ENCODE assay signal across 9 cellular contexts in the genomic region with DNA sequence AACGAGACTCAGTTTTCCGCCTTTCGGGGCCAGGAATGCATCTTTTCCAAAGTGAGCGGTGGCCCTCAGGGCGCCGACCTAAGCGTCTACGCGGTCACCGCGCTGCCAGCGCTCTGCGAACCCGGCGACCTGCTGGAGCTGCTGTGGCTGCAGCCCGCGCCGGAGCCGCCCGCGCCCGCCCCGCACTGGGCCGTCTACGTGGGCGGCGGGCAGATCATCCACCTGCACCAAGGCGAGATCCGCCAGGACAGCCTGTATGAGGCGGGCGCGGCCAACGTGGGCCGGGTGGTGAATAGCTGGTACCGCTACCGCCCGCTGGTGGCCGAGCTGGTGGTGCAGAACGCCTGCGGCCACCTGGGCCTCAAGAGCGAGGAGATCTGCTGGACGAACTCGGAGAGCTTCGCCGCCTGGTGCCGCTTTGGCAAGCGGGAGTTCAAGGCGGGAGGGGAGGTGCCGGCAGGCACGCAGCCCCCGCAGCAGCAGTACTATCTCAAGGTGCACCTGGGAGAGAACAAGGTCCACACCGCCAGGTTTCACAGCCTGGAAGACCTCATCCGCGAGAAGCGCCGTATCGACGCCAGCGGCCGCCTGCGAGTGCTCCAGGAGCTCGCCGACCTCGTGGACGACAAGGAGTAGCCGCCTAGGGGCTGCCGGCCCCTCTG. TPM values are rescaled to one million over a fixed set of nuclear protein-coding genes. Genes with fewer than 3 reads are reported as not detected.
A peak's percentile ranks its signal among the peaks of the same experiment; 100 is the strongest.
DNase-seq lines count a peak whose midpoint lies in the region; ATAC-seq and TF ChIP-seq lines count a peak whose summit lies in the region.
"Had no signal": no experiment of that assay in that cellular context is flagged by ENCODE, and none has a peak within 500 bp of the region (broad histone marks: within the 10 kb centered on the region; RNA-seq: fewer than 3 reads in every experiment).

No MANE protein-coding gene starts in this region.

- intact Hi-C loops in activated CD8-positive, alpha-beta T cell treated with anti-CD3 and anti-CD28 coated beads for 36 hours (cut with micrococcal nuclease) = no loop called here

- peak; percentile 42 for DNase-seq in activated CD8-positive, alpha-beta T cell treated with anti-CD3 and anti-CD28 coated beads for 36 hours
- no peak for DNase-seq in activated CD8-positive, alpha-beta T cell treated with anti-CD3 and anti-CD28 coated beads, Interleukin-2, amount 10 ng/mL, durations not matched to agents 7 days and 5 days
- DNase-seq in KBM-7 (peak; percentile 75), SKM-1 treated with dmso at 0.1 percent for 144 hours (lab: John Stamatoyannopoulos, UW; ENCODE audit: unreplicated experiment) (peak; percentile 66), foreskin fibroblast (peak; percentile 66 to 92), RKO (ENCODE audit: low spot score) (no peak)
- DNase-seq: DND-41 had no signal

- peak overlapping the region; percentile 75 for H3K27ac ChIP-seq in neural cell (ENCODE audit: low read length)

- no peaks in the 10 kb centered on the region for H3K9me2 ChIP-seq in neural cell (ENCODE audit: insufficient read depth, low read length)

- CTCF ChIA-PET in activated CD8-positive, alpha-beta T cell treated with anti-CD3 and anti-CD28 coated beads for 36 hours (lab: Charles Lee) = interaction anchor here (0.6 to 1.1 kb wide), 2 partner anchors 10 kb away, joined by 3 to 4 read pairs; no protein-coding TSS in a partner anchor
- CTCF ChIA-PET in activated CD8-positive, alpha-beta T cell treated with anti-CD3 and anti-CD28 coated beads, Interleukin-2, amount 10 ng/mL, durations not matched to agents 7 days and 5 days (lab: Charles Lee) = no interaction called here

- POLR2A ChIA-PET in activated CD8-positive, alpha-beta T cell treated with anti-CD3 and anti-CD28 coated beads for 36 hours (lab: Charles Lee) = no interaction called here
- POLR2A ChIA-PET in activated CD8-positive, alpha-beta T cell treated with anti-CD3 and anti-CD28 coated beads, Interleukin-2, amount 10 ng/mL, durations not matched to agents 7 days and 5 days (lab: Charles Lee) = no interaction called here

- H3K4me3 Mint-ChIP-seq in activated CD8-positive, alpha-beta T cell treated with anti-CD3 and anti-CD28 coated beads for 36 hours = no peak overlapping the region
- no peak overlapping the region for H3K4me3 Mint-ChIP-seq in activated CD8-positive, alpha-beta T cell treated with anti-CD3 and anti-CD28 coated beads, Interleukin-2, amount 10 ng/mL, durations not matched to agents 7 days and 5 days

- peaks cover 3% of the 10 kb centered on the region for H3K36me3 ChIP-seq in neural cell (ENCODE audit: insufficient read depth, low read length)

- H3K27me3 Mint-ChIP-seq in activated CD8-positive, alpha-beta T cell treated with anti-CD3 and anti-CD28 coated beads for 36 hours = peaks cover 45% of the 10 kb centered on the region
- peaks cover 50% of the 10 kb centered on the region for H3K27me3 Mint-ChIP-seq in activated CD8-positive, alpha-beta T cell treated with anti-CD3 and anti-CD28 coated beads, Interleukin-2, amount 10 ng/mL, durations not matched to agents 7 days and 5 days (ENCODE audit: low read depth)

- no peak for TF ChIP-seq EP300 in neural cell (conservative IDR thresholded peaks at IDR 0.05; ENCODE audit: poor library complexity, severe bottlenecking)

- TF ChIP-seq CTCF in activated CD8-positive, alpha-beta T cell treated with anti-CD3 and anti-CD28 coated beads for 36 hours (IDR thresholded peaks at IDR 0.05) = peak; percentile 23
- peak; percentile 76 for TF ChIP-seq CTCF in foreskin fibroblast (IDR thresholded peaks at IDR 0.05; ENCODE audit: low read depth, low read length)
- peak; percentile 76 for TF ChIP-seq CTCF in neural cell (IDR thresholded peaks at IDR 0.05; ENCODE audit: poor library complexity, severe bottlenecking)

- no peaks in the 10 kb centered on the region for H3K9me3 ChIP-seq in neural cell (ENCODE audit: low read length)

- no peak overlapping the region for H3K27ac Mint-ChIP-seq in activated CD8-positive, alpha-beta T cell treated with anti-CD3 and anti-CD28 coated beads for 36 hours
- H3K27ac Mint-ChIP-seq in activated CD8-positive, alpha-beta T cell treated with anti-CD3 and anti-CD28 coated beads, Interleukin-2, amount 10 ng/mL, durations not matched to agents 7 days and 5 days = no peak overlapping the region

- no peaks in the 10 kb centered on the region for H3F3A ChIP-seq in neural cell (ENCODE audit: insufficient read depth, low read length, poor library complexity, severe bottlenecking)

- no peak for ATAC-seq in activated CD8-positive, alpha-beta T cell treated with anti-CD3 and anti-CD28 coated beads for 36 hours
- ATAC-seq in activated CD8-positive, alpha-beta T cell treated with anti-CD3 and anti-CD28 coated beads, Interleukin-2, amount 10 ng/mL, durations not matched to agents 7 days and 5 days = no peak
- ATAC-seq in GM18520 (IDR thresholded peaks at IDR 0.05; ENCODE audit: unreplicated experiment) = no peak

- H2AFZ ChIP-seq in neural cell (ENCODE audit: low read depth, low read length) = no peak overlapping the region

- H3K4me3 ChIP-seq in foreskin fibroblast (ENCODE audit: low read depth in 1 of 2, low read length in 2 of 2) (peak overlapping the region; percentile 58 to 59), neural cell (ENCODE audit: low read length) (peak overlapping the region; percentile 92)

- peaks cover 48% of the 10 kb centered on the region for H3K79me2 ChIP-seq in neural cell (replicated peaks; ENCODE audit: insufficient read depth, low read length)

- H3K27me3 ChIP-seq in neural cell (ENCODE audit: insufficient read depth, low read depth, low read length) = peaks cover 4% of the 10 kb centered on the region

- H3K9me3 Mint-ChIP-seq in activated CD8-positive, alpha-beta T cell treated with anti-CD3 and anti-CD28 coated beads for 36 hours = peaks cover 3% of the 10 kb centered on the region
- no peaks in the 10 kb centered on the region for H3K9me3 Mint-ChIP-seq in activated CD8-positive, alpha-beta T cell treated with anti-CD3 and anti-CD28 coated beads, Interleukin-2, amount 10 ng/mL, durations not matched to agents 7 days and 5 days (ENCODE audit: insufficient read depth)

- H3K36me3 Mint-ChIP-seq in activated CD8-positive, alpha-beta T cell treated with anti-CD3 and anti-CD28 coated beads for 36 hours (ENCODE audit: low read depth) = peaks cover 3% of the 10 kb centered on the region
- H3K36me3 Mint-ChIP-seq in activated CD8-positive, alpha-beta T cell treated with anti-CD3 and anti-CD28 coated beads, Interleukin-2, amount 10 ng/mL, durations not matched to agents 7 days and 5 days (ENCODE audit: low read depth) = peaks cover 4% of the 10 kb centered on the region

- H3K4me2 ChIP-seq in neural cell (ENCODE audit: low read length) = peak overlapping the region; percentile 60

- TF ChIP-seq RAD21 in neural cell (conservative IDR thresholded peaks at IDR 0.05) = peak; percentile 79

- no peaks in the 10 kb centered on the region for H4K20me1 ChIP-seq in neural cell (ENCODE audit: insufficient read depth)

- H3K9ac ChIP-seq in neural cell (ENCODE audit: low read length) = peak overlapping the region; percentile 89

- peaks cover 3% of the 10 kb centered on the region for H3K4me1 Mint-ChIP-seq in activated CD8-positive, alpha-beta T cell treated with anti-CD3 and anti-CD28 coated beads for 36 hours (ENCODE audit: low read depth)
- H3K4me1 Mint-ChIP-seq in activated CD8-positive, alpha-beta T cell treated with anti-CD3 and anti-CD28 coated beads, Interleukin-2, amount 10 ng/mL, durations not matched to agents 7 days and 5 days (ENCODE audit: low read depth) = no peaks in the 10 kb centered on the region

- in situ Hi-C loops in KBM-7 (cut with MboI; ENCODE audit: low pct_unique_long_range_greater_than_20kb, low sequenced_read_pairs) = no loop called here

TF ChIP-seq in neural cell, 6 proteins besides CTCF, POLR2A, EP300 and RAD21:
- no peak for TF ChIP-seq EZH2 (IDR thresholded peaks at IDR 0.05; ENCODE audit: borderline replicate concordance, insufficient read depth, low read length, poor library complexity, severe bottlenecking)
- TF ChIP-seq POLR2AphosphoS5 (IDR thresholded peaks at IDR 0.05) = peak; percentile 37
- TF ChIP-seq, protein P1, sequence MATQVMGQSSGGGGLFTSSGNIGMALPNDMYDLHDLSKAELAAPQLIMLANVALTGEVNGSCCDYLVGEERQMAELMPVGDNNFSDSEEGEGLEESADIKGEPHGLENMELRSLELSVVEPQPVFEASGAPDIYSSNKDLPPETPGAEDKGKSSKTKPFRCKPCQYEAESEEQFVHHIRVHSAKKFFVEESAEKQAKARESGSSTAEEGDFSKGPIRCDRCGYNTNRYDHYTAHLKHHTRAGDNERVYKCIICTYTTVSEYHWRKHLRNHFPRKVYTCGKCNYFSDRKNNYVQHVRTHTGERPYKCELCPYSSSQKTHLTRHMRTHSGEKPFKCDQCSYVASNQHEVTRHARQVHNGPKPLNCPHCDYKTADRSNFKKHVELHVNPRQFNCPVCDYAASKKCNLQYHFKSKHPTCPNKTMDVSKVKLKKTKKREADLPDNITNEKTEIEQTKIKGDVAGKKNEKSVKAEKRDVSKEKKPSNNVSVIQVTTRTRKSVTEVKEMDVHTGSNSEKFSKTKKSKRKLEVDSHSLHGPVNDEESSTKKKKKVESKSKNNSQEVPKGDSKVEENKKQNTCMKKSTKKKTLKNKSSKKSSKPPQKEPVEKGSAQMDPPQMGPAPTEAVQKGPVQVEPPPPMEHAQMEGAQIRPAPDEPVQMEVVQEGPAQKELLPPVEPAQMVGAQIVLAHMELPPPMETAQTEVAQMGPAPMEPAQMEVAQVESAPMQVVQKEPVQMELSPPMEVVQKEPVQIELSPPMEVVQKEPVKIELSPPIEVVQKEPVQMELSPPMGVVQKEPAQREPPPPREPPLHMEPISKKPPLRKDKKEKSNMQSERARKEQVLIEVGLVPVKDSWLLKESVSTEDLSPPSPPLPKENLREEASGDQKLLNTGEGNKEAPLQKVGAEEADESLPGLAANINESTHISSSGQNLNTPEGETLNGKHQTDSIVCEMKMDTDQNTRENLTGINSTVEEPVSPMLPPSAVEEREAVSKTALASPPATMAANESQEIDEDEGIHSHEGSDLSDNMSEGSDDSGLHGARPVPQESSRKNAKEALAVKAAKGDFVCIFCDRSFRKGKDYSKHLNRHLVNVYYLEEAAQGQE (IDR thresholded peaks at IDR 0.05; ENCODE audit: borderline replicate concordance) = no peak
- TF ChIP-seq SMC3 (conservative IDR thresholded peaks at IDR 0.05; ENCODE audit: poor library complexity) = peak; percentile 86

RNA-seq across cellular contexts. Expression of a gene that starts 1.8 kb away (rescaled TPM):
- not detected for total RNA-seq in activated CD8-positive, alpha-beta T cell treated with anti-CD3 and anti-CD28 coated beads for 36 hours
- total RNA-seq in activated CD8-positive, alpha-beta T cell treated with anti-CD3 and anti-CD28 coated beads, Interleukin-2, amount 10 ng/mL, durations not matched to agents 7 days and 5 days = not detected
- 75.3 and 81.4 TPM in 2 replicates for polyA plus RNA-seq in neural cell
- polyA minus RNA-seq in neural cell = 112 and 114 TPM in 2 replicates

Comparison
In these comparisons a context has a peak if more than half of its experiments do, and no peak if none do; other contexts are left out.
1. DNase-seq: peak in activated CD8-positive, alpha-beta T cell treated with anti-CD3 and anti-CD28 coated beads for 36 hours (single experiment), KBM-7 (single experiment), SKM-1 treated with dmso at 0.1 percent for 144 hours (single experiment) and foreskin fibroblast (2 of 2); none in activated CD8-positive, alpha-beta T cell treated with anti-CD3 and anti-CD28 coated beads, Interleukin-2, amount 10 ng/mL, durations not matched to agents 7 days and 5 days (single experiment) and RKO (single experiment).
2. CTCF ChIP-seq: peak in every context shown above with its lines; median percentile 76 in foreskin fibroblast; 76 in neural cell; 23 in activated CD8-positive, alpha-beta T cell treated with anti-CD3 and anti-CD28 coated beads for 36 hours.